Comparison of ENCODE assay signal across 8 cellular contexts in genomic region chr12:126042286-126042685, GRCh38.
"Had no signal": no experiment of that assay in that cellular context is flagged by ENCODE, and none has a peak within 500 bp of the region (broad histone marks: within the 10 kb centered on the region; RNA-seq: fewer than 3 reads in every experiment).

No MANE protein-coding gene starts in this region.

- DNase-seq: GM23248, GOT3, H7, H9, HCEC 1CT, HFFc6 had no signal

- H3K9me3 ChIP-seq: HAP-1 had no signal

- H3K4me3 ChIP-seq: GM23248, GM23338, HAP-1 had no signal

- H3K27ac ChIP-seq: GM23248 had no signal

- H3K4me2 ChIP-seq: GM23338 had no signal

- H3K36me3 ChIP-seq: HAP-1 had no signal

- H2AFZ ChIP-seq: GM23248, GM23338 had no signal

- H3K9ac ChIP-seq: GM23248 had no signal
